Comparison of ENCODE assay signal across 12 cellular contexts in the genomic region with DNA sequence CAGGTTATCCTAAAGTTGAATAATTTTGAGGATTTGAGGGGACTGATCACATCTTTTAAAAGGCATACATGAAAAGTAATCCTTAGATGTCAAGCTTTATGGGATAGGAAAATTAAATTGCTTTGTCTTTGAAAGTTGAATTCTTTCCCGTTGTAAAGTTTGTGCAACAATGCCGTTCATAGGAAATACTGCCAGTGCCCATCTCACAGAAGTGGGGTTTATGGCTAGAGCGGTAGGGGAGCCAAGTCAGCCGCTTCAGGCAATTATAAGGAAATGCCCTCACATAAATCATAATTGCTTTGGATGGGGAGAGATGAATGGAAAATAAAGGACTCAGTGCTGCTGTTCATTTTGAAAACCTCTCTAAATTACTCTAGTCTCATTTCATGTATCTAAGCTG. TPM values are rescaled to one million over a fixed set of nuclear protein-coding genes. Genes with fewer than 3 reads are reported as not detected.
DNase-seq lines count a peak whose midpoint lies in the region; ATAC-seq and TF ChIP-seq lines count a peak whose summit lies in the region.
"Had no signal": no experiment of that assay in that cellular context is flagged by ENCODE, and none has a peak within 500 bp of the region (broad histone marks: within the 10 kb centered on the region; RNA-seq: fewer than 3 reads in every experiment).

No MANE protein-coding gene starts in this region.

- H3K9me3 Mint-ChIP-seq in activated T-cell treated with anti-CD3 and anti-CD28 coated beads, Interleukin-2, amount 50 U/mL, for 24 hours: no peaks in the 10 kb centered on the region
- no peaks in the 10 kb centered on the region for H3K9me3 Mint-ChIP-seq in naive thymus-derived CD4-positive, alpha-beta T cell
- H3K9me3 Mint-ChIP-seq: neural crest cell had no signal

- TF ChIP-seq CTCF in transverse colon (IDR thresholded peaks at IDR 0.05): no peak

- H3K36me3 ChIP-seq in adipocyte (ENCODE audit: control insufficient read depth, insufficient read depth, low read length, severe bottlenecking): peaks cover 67% of the 10 kb centered on the region
- peaks cover 8 to 58% (median 17%) of the 10 kb centered on the region in 3 experiments for H3K36me3 ChIP-seq in naive thymus-derived CD4-positive, alpha-beta T cell (ENCODE audit: control insufficient read depth in 2 of 3, insufficient read depth in 3 of 3, low read length in 3 of 3)
- H3K36me3 ChIP-seq in transverse colon: peaks cover 0 to 31% (median 4%) of the 10 kb centered on the region in 4 donors

- H3K4me3 ChIP-seq in adipocyte (ENCODE audit: low read length): no peak overlapping the region
- H3K4me3 ChIP-seq in naive thymus-derived CD4-positive, alpha-beta T cell (ENCODE audit: low read length): no peak overlapping the region
- no peak overlapping the region for H3K4me3 ChIP-seq in transverse colon
- H3K4me3 ChIP-seq: body of pancreas had no signal

- H3K4me3 Mint-ChIP-seq in activated T-cell treated with anti-CD3 and anti-CD28 coated beads, Interleukin-2, amount 50 U/mL, for 24 hours: no peak overlapping the region
- peak overlapping the region in 2 of 10 donors; percentile 79 to 84 for H3K4me3 Mint-ChIP-seq in naive thymus-derived CD4-positive, alpha-beta T cell
- H3K4me3 Mint-ChIP-seq: neural crest cell had no signal

- H3K27me3 Mint-ChIP-seq in activated T-cell treated with anti-CD3 and anti-CD28 coated beads, Interleukin-2, amount 50 U/mL, for 24 hours: no peaks in the 10 kb centered on the region
- H3K27me3 Mint-ChIP-seq in naive thymus-derived CD4-positive, alpha-beta T cell: no peaks in the 10 kb centered on the region

- peaks cover 88% of the 10 kb centered on the region for H3K36me3 Mint-ChIP-seq in activated T-cell treated with anti-CD3 and anti-CD28 coated beads, Interleukin-2, amount 50 U/mL, for 24 hours (ENCODE audit: low read depth)
- peaks cover 23 to 42% (median 31%) of the 10 kb centered on the region in 5 donors for H3K36me3 Mint-ChIP-seq in naive thymus-derived CD4-positive, alpha-beta T cell

- H3K4me1 ChIP-seq in adipocyte (ENCODE audit: control insufficient read depth, insufficient read depth, low read length) (peaks cover 23% of the 10 kb centered on the region), transverse colon (peaks cover 7 to 32% (median 19%) of the 10 kb centered on the region in 4 donors)
- H3K4me1 ChIP-seq in naive thymus-derived CD4-positive, alpha-beta T cell (ENCODE audit: control insufficient read depth in 2 of 2, insufficient read depth in 2 of 2, low read length in 2 of 2): no peaks in the 10 kb centered on the region

- intact Hi-C loops in naive thymus-derived CD4-positive, alpha-beta T cell (cut with micrococcal nuclease): loop anchor here (1.0 to 2.0 kb wide), 5 partner anchors 19 to 688 kb away; partner anchors contain the start of gene NUDT5 (in 1 of the 2)
- intact Hi-C loops in transverse colon (cut with DNase I; ENCODE audit: low total_unique reads): no loop called here

- no peak for TF ChIP-seq EP300 in transverse colon (IDR thresholded peaks at IDR 0.05; ENCODE audit: low read depth)

- H3K27me3 ChIP-seq in adipocyte (replicated peaks; ENCODE audit: control insufficient read depth, insufficient read depth, low read length): no peaks in the 10 kb centered on the region
- no peaks in the 10 kb centered on the region for H3K27me3 ChIP-seq in naive thymus-derived CD4-positive, alpha-beta T cell (ENCODE audit: control insufficient read depth in 2 of 2, insufficient read depth in 2 of 2, low read length in 2 of 2)
- H3K27me3 ChIP-seq in transverse colon: no peaks in the 10 kb centered on the region
- H3K27me3 ChIP-seq: body of pancreas, gastrocnemius medialis had no signal

- WGBS in transverse colon (ENCODE audit: low coverage in 1 of 2), 2 donors: 36 to 70% methylated on average over 2 to 4 of the region's 4 CpGs

- no peak for ATAC-seq in naive thymus-derived CD4-positive, alpha-beta T cell
- ATAC-seq in HG03196 (IDR thresholded peaks at IDR 0.05; ENCODE audit: unreplicated experiment): no peak
- no peak for ATAC-seq in HG02642 (IDR thresholded peaks at IDR 0.05; ENCODE audit: poor library complexity, unreplicated experiment)
- ATAC-seq: gastrocnemius medialis had no signal

- in situ Hi-C loops in transverse colon (cut with MboI; ENCODE audit: low pct_ligation_motif_present in 1 of 4, low pct_unique_long_range_greater_than_20kb in 1 of 4, low sequenced_read_pairs in 3 of 4): no loop called here

- POLR2A ChIA-PET in naive thymus-derived CD4-positive, alpha-beta T cell (lab: Charles Lee): interaction anchor here (1.8 kb wide), 1 partner anchor 18 kb away, joined by 5 read pairs; the partner anchor contains the start of genes CDC123 and NUDT5

- peaks cover 14% of the 10 kb centered on the region for H3K4me1 Mint-ChIP-seq in activated T-cell treated with anti-CD3 and anti-CD28 coated beads, Interleukin-2, amount 50 U/mL, for 24 hours (ENCODE audit: low read depth)
- H3K4me1 Mint-ChIP-seq in naive thymus-derived CD4-positive, alpha-beta T cell: peaks cover 5 to 36% (median 21%) of the 10 kb centered on the region in 7 donors
- H3K4me1 Mint-ChIP-seq: neural crest cell had no signal

- CTCF ChIA-PET in naive thymus-derived CD4-positive, alpha-beta T cell (lab: Charles Lee): interaction anchor here (0.6 to 3.4 kb wide), 7 partner anchors 17 to 442 kb away, joined by 3 to 17 read pairs (median 4); partner anchors contain the start of genes CDC123 and NUDT5

- peak overlapping the region; percentile 77 for H3K27ac Mint-ChIP-seq in activated T-cell treated with anti-CD3 and anti-CD28 coated beads, Interleukin-2, amount 50 U/mL, for 24 hours
- H3K27ac Mint-ChIP-seq in naive thymus-derived CD4-positive, alpha-beta T cell: peak overlapping the region in 6 of 9 donors; percentile 28 to 94 (median 80)

- DNase-seq in activated T-cell treated with anti-CD3 and anti-CD28 coated beads, Interleukin-2, amount 50 U/mL, for 24 hours: no peak
- DNase-seq in activated T-cell treated with anti-CD3 and anti-CD28 coated beads, Interleukin-2, amount 50 U/mL, for 48 hours: no peak
- DNase-seq in adipocyte (ENCODE audit: low read depth) (no peak), transverse colon (peak; percentile 36), HPDE6-E6E7 (ENCODE audit: extremely low spot score) (no peak)
- DNase-seq in naive thymus-derived CD4-positive, alpha-beta T cell: no peak
- DNase-seq: gastrocnemius medialis, kidney had no signal

- TF ChIP-seq POLR2A in transverse colon (IDR thresholded peaks at IDR 0.05): no peak

- H3K9ac ChIP-seq in adipocyte (ENCODE audit: low read length): peak overlapping the region; percentile 54

- H3K27ac ChIP-seq in naive thymus-derived CD4-positive, alpha-beta T cell (ENCODE audit: low read depth, low read length): no peak overlapping the region
- peak overlapping the region; percentile 34 to 58 (median 53) for H3K27ac ChIP-seq in transverse colon

- H3K9me3 ChIP-seq in adipocyte (ENCODE audit: control insufficient read depth, low read length): no peaks in the 10 kb centered on the region
- H3K9me3 ChIP-seq in naive thymus-derived CD4-positive, alpha-beta T cell (ENCODE audit: control insufficient read depth in 2 of 3, low read length in 3 of 3): no peaks in the 10 kb centered on the region
- no peaks in the 10 kb centered on the region for H3K9me3 ChIP-seq in transverse colon
- H3K9me3 ChIP-seq: body of pancreas, gastrocnemius medialis had no signal

RNA-seq across cellular contexts. Expression of gene CDC123, which starts 18.1 kb away (rescaled TPM):
- total RNA-seq in naive thymus-derived CD4-positive, alpha-beta T cell: 10 to 100 TPM; 27.0 to 97.8 (median 34.2) TPM
- 10 to 100 TPM; 80.8 to 95.5 TPM for polyA plus RNA-seq in naive thymus-derived CD4-positive, alpha-beta T cell
- 10 to 100 TPM; 47.8 to 80.8 (median 53.6) TPM for total RNA-seq in transverse colon

RNA-seq across cellular contexts. Expression of gene NUDT5, which starts 18.4 kb away (rescaled TPM):
- total RNA-seq in naive thymus-derived CD4-positive, alpha-beta T cell: 10 to 100 TPM; 24.5 to 89.4 (median 47.4) TPM
- polyA plus RNA-seq in naive thymus-derived CD4-positive, alpha-beta T cell: 10 to 100 TPM; 44.1 to 57.3 TPM
- 10 to 100 TPM; 12.5 to 38.9 (median 17.8) TPM for total RNA-seq in transverse colon
